ENCODE assay signal across 23 cellular contexts in genomic region chr11:121497176-121497995, GRCh38. TPM values are rescaled to one million over a fixed set of nuclear protein-coding genes. Genes with fewer than 3 reads are reported as not detected.
DNase-seq lines count a peak whose midpoint lies in the region; ATAC-seq and TF ChIP-seq lines count a peak whose summit lies in the region.
"Had no signal": no experiment of that assay in that cellular context is flagged by ENCODE, and none has a peak within 500 bp of the region (broad histone marks: within the 10 kb centered on the region; RNA-seq: fewer than 3 reads in every experiment).

No MANE protein-coding gene starts in this region.

- ATAC-seq in natural killer cell = no peak
- ATAC-seq in natural killer cell treated with Interleukin-12 subunit alpha and Interleukin-12 subunit beta and Interleukin-15 and Interleukin-18, amount 100 ng/mL, for 72 hours = no peak
- ATAC-seq in left colon = peak; percentile 98
- ATAC-seq: foreskin keratinocyte, PC-3 had no signal

- no peak overlapping the region for H3K4me3 Mint-ChIP-seq in natural killer cell
- no peak overlapping the region for H3K4me3 Mint-ChIP-seq in natural killer cell treated with Interleukin-12 subunit alpha and Interleukin-12 subunit beta and Interleukin-15 and Interleukin-18, amount 100 ng/mL, for 72 hours
- H3K4me3 Mint-ChIP-seq: activated T-helper 1 cell treated with anti-CD3 and anti-CD28 coated beads, Interleukin-12 subunit alpha, Interleukin-12 subunit beta, Interleukin-2, Interleukin-4 antibody, amounts not matched to agents 30 ng/mL and 10 ng/mL and 1 ng/mL, durations not matched to agents 14 hours and 24 hours and 36 hours had no signal

- no peaks in the 10 kb centered on the region for H3K9me2 ChIP-seq in SU-DHL-6 (replicated peaks; ENCODE audit: insufficient read depth, low read length)

- H3K4me2 ChIP-seq in SU-DHL-6 (ENCODE audit: low read depth, low read length, poor library complexity, severe bottlenecking) = no peak overlapping the region
- no peak overlapping the region for H3K4me2 ChIP-seq in mammary epithelial cell (ENCODE audit: insufficient read depth, low read depth, low read length)
- H3K4me2 ChIP-seq: KMS-11 had no signal

- H3K4me1 Mint-ChIP-seq in natural killer cell = peaks cover 53 to 66% of the 10 kb centered on the region in 2 donors
- H3K4me1 Mint-ChIP-seq in natural killer cell treated with Interleukin-12 subunit alpha and Interleukin-12 subunit beta and Interleukin-15 and Interleukin-18, amount 100 ng/mL, for 72 hours (ENCODE audit: low read depth in 2 of 2) = peaks cover 42 to 46% of the 10 kb centered on the region in 2 donors

- CTCF ChIA-PET in mammary epithelial cell (lab: Charles Lee; ENCODE audit: low non-redundant PET) = no interaction called here

- H2AFZ ChIP-seq in SU-DHL-6 (ENCODE audit: low read depth, low read length, severe bottlenecking) = no peak overlapping the region
- no peak overlapping the region for H2AFZ ChIP-seq in mammary epithelial cell (ENCODE audit: low read depth, low read length)

- H3K4me3 ChIP-seq in SU-DHL-6 (ENCODE audit: insufficient read depth, low read length, poor library complexity, severe bottlenecking) = no peak overlapping the region
- no peak overlapping the region for H3K4me3 ChIP-seq in vagina
- no peak overlapping the region for H3K4me3 ChIP-seq in mammary epithelial cell (replicated peaks in 1 of 3; ENCODE audit: insufficient read depth in 1 of 3, low read depth in 2 of 3, low read length in 3 of 3)

- no TSS peak for BruUV-seq in mammary epithelial cell (replicated peaks; lab: Mats Ljungman, UMichigan)

- H3K36me3 ChIP-seq in SU-DHL-6 (ENCODE audit: low read length) (peaks cover 72% of the 10 kb centered on the region), vagina (peaks cover 0 to 10% of the 10 kb centered on the region in 2 donors), mammary epithelial cell (ENCODE audit: insufficient read depth, low read length) (peaks cover 3% of the 10 kb centered on the region)

- H3K9me3 ChIP-seq in SU-DHL-6 (ENCODE audit: insufficient read depth, low read length) = no peaks in the 10 kb centered on the region
- H3K9me3 ChIP-seq in vagina = no peaks in the 10 kb centered on the region
- no peaks in the 10 kb centered on the region for H3K9me3 ChIP-seq in mammary epithelial cell (replicated peaks; ENCODE audit: insufficient read depth, low read length)

- in situ Hi-C loops in mammary epithelial cell (cut with MboI; ENCODE audit: low sequenced_read_pairs in 2 of 2) = no loop called here

- no peaks in the 10 kb centered on the region for H3K27me3 ChIP-seq in SU-DHL-6 (ENCODE audit: low read length)
- no peaks in the 10 kb centered on the region for H3K27me3 ChIP-seq in vagina
- no peaks in the 10 kb centered on the region for H3K27me3 ChIP-seq in mammary epithelial cell (ENCODE audit: insufficient read depth, low read length)
- H3K27me3 ChIP-seq: foreskin keratinocyte, neutrophil had no signal

- peak overlapping the region; percentile 8 to 76 for H3K27ac Mint-ChIP-seq in natural killer cell
- H3K27ac Mint-ChIP-seq in natural killer cell treated with Interleukin-12 subunit alpha and Interleukin-12 subunit beta and Interleukin-15 and Interleukin-18, amount 100 ng/mL, for 72 hours = peak overlapping the region in 1 of 2 donors; percentile 22
- H3K27ac Mint-ChIP-seq: activated T-helper 1 cell treated with anti-CD3 and anti-CD28 coated beads, Interleukin-12 subunit alpha, Interleukin-12 subunit beta, Interleukin-2, Interleukin-4 antibody, amounts not matched to agents 30 ng/mL and 10 ng/mL and 1 ng/mL, durations not matched to agents 14 hours and 24 hours and 36 hours had no signal

- dilution Hi-C loops in mammary epithelial cell (cut with HindIII; ENCODE audit: low sequenced_read_pairs) = no loop called here

- DNase-seq in natural killer cell (no peak), left colon (peak in 1 of 2 donors; percentile 17), vagina (ENCODE audit: extremely low spot score in 2 of 2) (peak; percentile 29 to 31), activated gamma-delta T cell (lab: John Stamatoyannopoulos, UW) (no peak), mammary epithelial cell (no peak), NCI-H345 (lab: John Stamatoyannopoulos, UW) (no peak)
- DNase-seq in natural killer cell treated with Interleukin-12 subunit alpha and Interleukin-12 subunit beta and Interleukin-15 and Interleukin-18, amount 100 ng/mL, for 72 hours (ENCODE audit: low spot score) = no peak
- DNase-seq: ACHN; activated CD4-positive, CD25-positive, alpha-beta regulatory T cell; dermis blood vessel endothelial cell; foreskin keratinocyte; kidney; mesendoderm; NCI-H2081; NCI-H526 treated with DMSO at 0.1 percent for 48 hours; PC-3; SHP77 treated with DMSO at 0.1 percent for 48 hours; stimulated activated CD4-positive, alpha-beta T cell treated with anti-CD3 and anti-CD28 coated beads, Interleukin-12 subunit alpha, Interleukin-12 subunit beta, amount 100 ng/mL, for 4 hours had no signal

- H4K20me1 ChIP-seq in SU-DHL-6 (ENCODE audit: low read depth, low read length) (no peaks in the 10 kb centered on the region), mammary epithelial cell (ENCODE audit: insufficient read depth, low read length) (no peaks in the 10 kb centered on the region)

- H3F3A ChIP-seq in SU-DHL-6 (ENCODE audit: insufficient read depth) = peaks cover 52% of the 10 kb centered on the region

- TF ChIP-seq CTCF in natural killer cell (IDR thresholded peaks at IDR 0.05) (no peak), SU-DHL-6 (IDR thresholded peaks at IDR 0.05; ENCODE audit: insufficient read depth, low read length, poor library complexity, severe bottlenecking) (no peak), vagina (IDR thresholded peaks at IDR 0.05) (no peak), mammary epithelial cell (conservative IDR thresholded peaks at IDR 0.05 in 1 of 2, IDR thresholded peaks at IDR 0.05 in 1 of 2; ENCODE audit: extremely low read depth in 1 of 2, insufficient read depth in 1 of 2, low read depth in 1 of 2, low read length in 2 of 2) (no peak)

- H3K36me3 Mint-ChIP-seq in natural killer cell = peaks cover 23% of the 10 kb centered on the region
- H3K36me3 Mint-ChIP-seq in natural killer cell treated with Interleukin-12 subunit alpha and Interleukin-12 subunit beta and Interleukin-15 and Interleukin-18, amount 100 ng/mL, for 72 hours = peaks cover 12% of the 10 kb centered on the region

- peaks cover 88% of the 10 kb centered on the region for H3K79me2 ChIP-seq in SU-DHL-6 (ENCODE audit: insufficient read depth, low read length)
- no peaks in the 10 kb centered on the region for H3K79me2 ChIP-seq in mammary epithelial cell (ENCODE audit: insufficient read depth, low read length)

- H3K9me3 Mint-ChIP-seq in natural killer cell = no peaks in the 10 kb centered on the region
- H3K9me3 Mint-ChIP-seq in natural killer cell treated with Interleukin-12 subunit alpha and Interleukin-12 subunit beta and Interleukin-15 and Interleukin-18, amount 100 ng/mL, for 72 hours = peaks cover 3% of the 10 kb centered on the region
- H3K9me3 Mint-ChIP-seq: activated T-helper 1 cell treated with anti-CD3 and anti-CD28 coated beads, Interleukin-12 subunit alpha, Interleukin-12 subunit beta, Interleukin-2, Interleukin-4 antibody, amounts not matched to agents 30 ng/mL and 10 ng/mL and 1 ng/mL, durations not matched to agents 14 hours and 24 hours and 36 hours had no signal

- H3K9ac ChIP-seq in SU-DHL-6 (ENCODE audit: low read length) = no peak overlapping the region
- H3K9ac ChIP-seq in mammary epithelial cell (ENCODE audit: insufficient read depth, low read length) = no peak overlapping the region
- H3K9ac ChIP-seq: KMS-11 had no signal

- TF ChIP-seq POLR2A in vagina (IDR thresholded peaks at IDR 0.05) = no peak

- WGBS in mammary epithelial cell (ENCODE audit: low coverage, missing lambda C conversion rate) = 75% methylated on average over 5 of the region's 5 CpGs

- H3K27ac ChIP-seq in SU-DHL-6 (ENCODE audit: low read depth, low read length) = peak overlapping the region; percentile 26
- H3K27ac ChIP-seq in vagina = no peak overlapping the region
- H3K27ac ChIP-seq in mammary epithelial cell (ENCODE audit: insufficient read depth, low read depth, low read length) = no peak overlapping the region
- H3K27ac ChIP-seq: C4-2B, foreskin keratinocyte, KMS-11 had no signal

- intact Hi-C loops in natural killer cell (cut with micrococcal nuclease) = no loop called here
- intact Hi-C loops in left colon (cut with DNase I, micrococcal nuclease) = no loop called here
- intact Hi-C loops in vagina (cut with DNase I) = no loop called here
- intact Hi-C loops in mammary epithelial cell (cut with micrococcal nuclease) = no loop called here

- peaks cover 10% of the 10 kb centered on the region for H3K4me1 ChIP-seq in vagina
- peaks cover 5% of the 10 kb centered on the region for H3K4me1 ChIP-seq in mammary epithelial cell (ENCODE audit: insufficient read depth, low read length)

- H3K27me3 Mint-ChIP-seq in natural killer cell (ENCODE audit: low read depth in 2 of 2) = no peaks in the 10 kb centered on the region
- H3K27me3 Mint-ChIP-seq in natural killer cell treated with Interleukin-12 subunit alpha and Interleukin-12 subunit beta and Interleukin-15 and Interleukin-18, amount 100 ng/mL, for 72 hours = no peaks in the 10 kb centered on the region

RNA-seq across cellular contexts. Expression of gene SORL1, which starts 45.3 kb away (rescaled TPM):
- total RNA-seq in natural killer cell (100 to 1,000 TPM; 386 to 519 (median 456) TPM), left colon (100 to 1,000 TPM; 130 to 132 TPM), vagina (38.3 TPM), mammary epithelial cell (10 to 100 TPM; 17.5 to 84.3 TPM)
- total RNA-seq in natural killer cell treated with Interleukin-12 subunit alpha and Interleukin-12 subunit beta and Interleukin-15 and Interleukin-18, amount 100 ng/mL, for 72 hours = 10 to 100 TPM; 26.8 to 45.5 TPM
- 57.2 TPM for polyA plus RNA-seq in mammary epithelial cell
- 210 TPM for polyA minus RNA-seq in mammary epithelial cell

Comparison
In these comparisons a context has a peak if more than half of its experiments do, and no peak if none do; other contexts are left out.
1. DNase-seq: peak in vagina (2 of 2); none in natural killer cell (single experiment), natural killer cell treated with Interleukin-12 subunit alpha and Interleukin-12 subunit beta and Interleukin-15 and Interleukin-18, amount 100 ng/mL, for 72 hours (single experiment), activated gamma-delta T cell (single experiment), mammary epithelial cell (single experiment) and NCI-H345 (single experiment).